In the genomic region with DNA sequence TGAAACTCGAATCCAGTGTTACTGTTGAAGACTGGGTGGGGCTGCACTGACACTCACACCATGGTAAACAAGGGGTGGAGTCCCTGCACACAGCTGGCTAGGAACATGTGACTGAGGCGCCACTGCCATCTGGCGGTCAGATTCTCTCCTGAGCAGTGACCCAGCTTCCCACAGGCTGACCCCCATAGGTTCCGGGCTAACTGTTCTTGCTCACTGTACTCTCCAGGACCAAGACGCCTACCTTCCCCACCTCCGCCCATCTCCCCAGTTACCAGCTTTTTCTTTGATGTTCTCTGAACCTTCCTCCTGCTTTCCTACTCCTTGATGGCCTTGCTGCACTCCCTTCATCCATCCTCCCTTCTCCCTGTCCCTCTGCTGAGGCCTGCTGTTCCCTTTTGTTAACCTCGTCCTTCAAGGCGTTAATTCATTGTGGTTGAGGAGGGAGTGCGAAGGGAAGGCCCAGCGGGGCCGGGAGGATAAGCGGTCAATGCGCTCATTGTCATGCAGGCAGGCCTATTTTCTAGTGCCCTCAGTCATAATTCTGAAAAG, we compare ENCODE assay signal across 1 cellular context.
TF ChIP-seq lines count a peak whose summit lies in the region.

No MANE protein-coding gene starts in this region.

TF ChIP-seq in WTC11, 78 proteins besides CTCF, POLR2A, EP300 and RAD21 (continued from another document and continues in another):
- TF ChIP-seq, protein P1, sequence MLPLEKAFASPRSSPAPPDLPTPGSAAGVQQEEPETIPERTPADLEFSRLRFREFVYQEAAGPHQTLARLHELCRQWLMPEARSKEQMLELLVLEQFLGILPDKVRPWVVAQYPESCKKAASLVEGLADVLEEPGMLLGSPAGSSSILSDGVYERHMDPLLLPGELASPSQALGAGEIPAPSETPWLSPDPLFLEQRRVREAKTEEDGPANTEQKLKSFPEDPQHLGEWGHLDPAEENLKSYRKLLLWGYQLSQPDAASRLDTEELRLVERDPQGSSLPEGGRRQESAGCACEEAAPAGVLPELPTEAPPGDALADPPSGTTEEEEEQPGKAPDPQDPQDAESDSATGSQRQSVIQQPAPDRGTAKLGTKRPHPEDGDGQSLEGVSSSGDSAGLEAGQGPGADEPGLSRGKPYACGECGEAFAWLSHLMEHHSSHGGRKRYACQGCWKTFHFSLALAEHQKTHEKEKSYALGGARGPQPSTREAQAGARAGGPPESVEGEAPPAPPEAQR (CRISPR knock-in tag; IDR thresholded peaks at IDR 0.05): no peak
- TF ChIP-seq, protein P2, sequence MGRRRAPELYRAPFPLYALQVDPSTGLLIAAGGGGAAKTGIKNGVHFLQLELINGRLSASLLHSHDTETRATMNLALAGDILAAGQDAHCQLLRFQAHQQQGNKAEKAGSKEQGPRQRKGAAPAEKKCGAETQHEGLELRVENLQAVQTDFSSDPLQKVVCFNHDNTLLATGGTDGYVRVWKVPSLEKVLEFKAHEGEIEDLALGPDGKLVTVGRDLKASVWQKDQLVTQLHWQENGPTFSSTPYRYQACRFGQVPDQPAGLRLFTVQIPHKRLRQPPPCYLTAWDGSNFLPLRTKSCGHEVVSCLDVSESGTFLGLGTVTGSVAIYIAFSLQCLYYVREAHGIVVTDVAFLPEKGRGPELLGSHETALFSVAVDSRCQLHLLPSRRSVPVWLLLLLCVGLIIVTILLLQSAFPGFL (CRISPR knock-in tag; IDR thresholded peaks at IDR 0.05; ENCODE audit: borderline replicate concordance): no peak
- TF ChIP-seq, protein P3, sequence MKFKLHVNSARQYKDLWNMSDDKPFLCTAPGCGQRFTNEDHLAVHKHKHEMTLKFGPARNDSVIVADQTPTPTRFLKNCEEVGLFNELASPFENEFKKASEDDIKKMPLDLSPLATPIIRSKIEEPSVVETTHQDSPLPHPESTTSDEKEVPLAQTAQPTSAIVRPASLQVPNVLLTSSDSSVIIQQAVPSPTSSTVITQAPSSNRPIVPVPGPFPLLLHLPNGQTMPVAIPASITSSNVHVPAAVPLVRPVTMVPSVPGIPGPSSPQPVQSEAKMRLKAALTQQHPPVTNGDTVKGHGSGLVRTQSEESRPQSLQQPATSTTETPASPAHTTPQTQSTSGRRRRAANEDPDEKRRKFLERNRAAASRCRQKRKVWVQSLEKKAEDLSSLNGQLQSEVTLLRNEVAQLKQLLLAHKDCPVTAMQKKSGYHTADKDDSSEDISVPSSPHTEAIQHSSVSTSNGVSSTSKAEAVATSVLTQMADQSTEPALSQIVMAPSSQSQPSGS (CRISPR knock-in tag; IDR thresholded peaks at IDR 0.05; ENCODE audit: borderline replicate concordance, low read depth): no peak
- no peak for TF ChIP-seq ZNF396 (CRISPR knock-in tag; IDR thresholded peaks at IDR 0.05; ENCODE audit: borderline replicate concordance)
- TF ChIP-seq, protein P4, sequence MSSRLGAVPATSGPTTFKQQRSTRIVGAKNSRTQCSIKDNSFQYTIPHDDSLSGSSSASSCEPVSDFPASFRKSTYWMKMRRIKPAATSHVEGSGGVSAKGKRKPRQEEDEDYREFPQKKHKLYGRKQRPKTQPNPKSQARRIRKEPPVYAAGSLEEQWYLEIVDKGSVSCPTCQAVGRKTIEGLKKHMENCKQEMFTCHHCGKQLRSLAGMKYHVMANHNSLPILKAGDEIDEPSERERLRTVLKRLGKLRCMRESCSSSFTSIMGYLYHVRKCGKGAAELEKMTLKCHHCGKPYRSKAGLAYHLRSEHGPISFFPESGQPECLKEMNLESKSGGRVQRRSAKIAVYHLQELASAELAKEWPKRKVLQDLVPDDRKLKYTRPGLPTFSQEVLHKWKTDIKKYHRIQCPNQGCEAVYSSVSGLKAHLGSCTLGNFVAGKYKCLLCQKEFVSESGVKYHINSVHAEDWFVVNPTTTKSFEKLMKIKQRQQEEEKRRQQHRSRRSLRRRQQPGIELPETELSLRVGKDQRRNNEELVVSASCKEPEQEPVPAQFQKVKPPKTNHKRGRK (CRISPR knock-in tag; IDR thresholded peaks at IDR 0.05; ENCODE audit: borderline replicate concordance): no peak
- TF ChIP-seq SMAD3 (CRISPR knock-in tag; IDR thresholded peaks at IDR 0.05; ENCODE audit: borderline replicate concordance): no peak
- TF ChIP-seq, protein P5, sequence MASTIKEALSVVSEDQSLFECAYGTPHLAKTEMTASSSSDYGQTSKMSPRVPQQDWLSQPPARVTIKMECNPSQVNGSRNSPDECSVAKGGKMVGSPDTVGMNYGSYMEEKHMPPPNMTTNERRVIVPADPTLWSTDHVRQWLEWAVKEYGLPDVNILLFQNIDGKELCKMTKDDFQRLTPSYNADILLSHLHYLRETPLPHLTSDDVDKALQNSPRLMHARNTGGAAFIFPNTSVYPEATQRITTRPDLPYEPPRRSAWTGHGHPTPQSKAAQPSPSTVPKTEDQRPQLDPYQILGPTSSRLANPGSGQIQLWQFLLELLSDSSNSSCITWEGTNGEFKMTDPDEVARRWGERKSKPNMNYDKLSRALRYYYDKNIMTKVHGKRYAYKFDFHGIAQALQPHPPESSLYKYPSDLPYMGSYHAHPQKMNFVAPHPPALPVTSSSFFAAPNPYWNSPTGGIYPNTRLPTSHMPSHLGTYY (CRISPR knock-in tag; IDR thresholded peaks at IDR 0.05): no peak
- TF ChIP-seq, protein P6, sequence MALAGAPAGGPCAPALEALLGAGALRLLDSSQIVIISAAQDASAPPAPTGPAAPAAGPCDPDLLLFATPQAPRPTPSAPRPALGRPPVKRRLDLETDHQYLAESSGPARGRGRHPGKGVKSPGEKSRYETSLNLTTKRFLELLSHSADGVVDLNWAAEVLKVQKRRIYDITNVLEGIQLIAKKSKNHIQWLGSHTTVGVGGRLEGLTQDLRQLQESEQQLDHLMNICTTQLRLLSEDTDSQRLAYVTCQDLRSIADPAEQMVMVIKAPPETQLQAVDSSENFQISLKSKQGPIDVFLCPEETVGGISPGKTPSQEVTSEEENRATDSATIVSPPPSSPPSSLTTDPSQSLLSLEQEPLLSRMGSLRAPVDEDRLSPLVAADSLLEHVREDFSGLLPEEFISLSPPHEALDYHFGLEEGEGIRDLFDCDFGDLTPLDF (CRISPR knock-in tag; IDR thresholded peaks at IDR 0.05): no peak
- no peak for TF ChIP-seq CBFB (CRISPR knock-in tag; IDR thresholded peaks at IDR 0.05; ENCODE audit: low read depth)
- TF ChIP-seq RORB (CRISPR knock-in tag; IDR thresholded peaks at IDR 0.05): no peak
- TF ChIP-seq, protein P7, sequence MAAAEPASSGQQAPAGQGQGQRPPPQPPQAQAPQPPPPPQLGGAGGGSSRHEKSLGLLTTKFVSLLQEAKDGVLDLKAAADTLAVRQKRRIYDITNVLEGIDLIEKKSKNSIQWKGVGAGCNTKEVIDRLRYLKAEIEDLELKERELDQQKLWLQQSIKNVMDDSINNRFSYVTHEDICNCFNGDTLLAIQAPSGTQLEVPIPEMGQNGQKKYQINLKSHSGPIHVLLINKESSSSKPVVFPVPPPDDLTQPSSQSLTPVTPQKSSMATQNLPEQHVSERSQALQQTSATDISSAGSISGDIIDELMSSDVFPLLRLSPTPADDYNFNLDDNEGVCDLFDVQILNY (CRISPR knock-in tag; IDR thresholded peaks at IDR 0.05): no peak
- TF ChIP-seq, protein P8, sequence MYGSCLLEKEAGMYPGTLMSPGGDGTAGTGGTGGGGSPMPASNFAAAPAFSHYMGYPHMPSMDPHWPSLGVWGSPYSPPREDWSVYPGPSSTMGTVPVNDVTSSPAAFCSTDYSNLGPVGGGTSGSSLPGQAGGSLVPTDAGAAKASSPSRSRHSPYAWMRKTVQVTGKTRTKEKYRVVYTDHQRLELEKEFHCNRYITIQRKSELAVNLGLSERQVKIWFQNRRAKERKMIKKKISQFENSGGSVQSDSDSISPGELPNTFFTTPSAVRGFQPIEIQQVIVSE (CRISPR knock-in tag; IDR thresholded peaks at IDR 0.05; ENCODE audit: borderline replicate concordance): no peak
- TF ChIP-seq IRF2 (CRISPR knock-in tag; IDR thresholded peaks at IDR 0.05; ENCODE audit: borderline replicate concordance, low read depth): no peak
- TF ChIP-seq, protein P9, sequence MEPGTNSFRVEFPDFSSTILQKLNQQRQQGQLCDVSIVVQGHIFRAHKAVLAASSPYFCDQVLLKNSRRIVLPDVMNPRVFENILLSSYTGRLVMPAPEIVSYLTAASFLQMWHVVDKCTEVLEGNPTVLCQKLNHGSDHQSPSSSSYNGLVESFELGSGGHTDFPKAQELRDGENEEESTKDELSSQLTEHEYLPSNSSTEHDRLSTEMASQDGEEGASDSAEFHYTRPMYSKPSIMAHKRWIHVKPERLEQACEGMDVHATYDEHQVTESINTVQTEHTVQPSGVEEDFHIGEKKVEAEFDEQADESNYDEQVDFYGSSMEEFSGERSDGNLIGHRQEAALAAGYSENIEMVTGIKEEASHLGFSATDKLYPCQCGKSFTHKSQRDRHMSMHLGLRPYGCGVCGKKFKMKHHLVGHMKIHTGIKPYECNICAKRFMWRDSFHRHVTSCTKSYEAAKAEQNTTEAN (CRISPR knock-in tag; IDR thresholded peaks at IDR 0.05): no peak
- TF ChIP-seq ZBTB21 (CRISPR knock-in tag; IDR thresholded peaks at IDR 0.05; ENCODE audit: borderline replicate concordance): no peak
- peak; percentile 14; the same call in 1 of the 2 replicates for TF ChIP-seq ETV6 (CRISPR knock-in tag; IDR thresholded peaks at IDR 0.05)
- TF ChIP-seq, protein P10, sequence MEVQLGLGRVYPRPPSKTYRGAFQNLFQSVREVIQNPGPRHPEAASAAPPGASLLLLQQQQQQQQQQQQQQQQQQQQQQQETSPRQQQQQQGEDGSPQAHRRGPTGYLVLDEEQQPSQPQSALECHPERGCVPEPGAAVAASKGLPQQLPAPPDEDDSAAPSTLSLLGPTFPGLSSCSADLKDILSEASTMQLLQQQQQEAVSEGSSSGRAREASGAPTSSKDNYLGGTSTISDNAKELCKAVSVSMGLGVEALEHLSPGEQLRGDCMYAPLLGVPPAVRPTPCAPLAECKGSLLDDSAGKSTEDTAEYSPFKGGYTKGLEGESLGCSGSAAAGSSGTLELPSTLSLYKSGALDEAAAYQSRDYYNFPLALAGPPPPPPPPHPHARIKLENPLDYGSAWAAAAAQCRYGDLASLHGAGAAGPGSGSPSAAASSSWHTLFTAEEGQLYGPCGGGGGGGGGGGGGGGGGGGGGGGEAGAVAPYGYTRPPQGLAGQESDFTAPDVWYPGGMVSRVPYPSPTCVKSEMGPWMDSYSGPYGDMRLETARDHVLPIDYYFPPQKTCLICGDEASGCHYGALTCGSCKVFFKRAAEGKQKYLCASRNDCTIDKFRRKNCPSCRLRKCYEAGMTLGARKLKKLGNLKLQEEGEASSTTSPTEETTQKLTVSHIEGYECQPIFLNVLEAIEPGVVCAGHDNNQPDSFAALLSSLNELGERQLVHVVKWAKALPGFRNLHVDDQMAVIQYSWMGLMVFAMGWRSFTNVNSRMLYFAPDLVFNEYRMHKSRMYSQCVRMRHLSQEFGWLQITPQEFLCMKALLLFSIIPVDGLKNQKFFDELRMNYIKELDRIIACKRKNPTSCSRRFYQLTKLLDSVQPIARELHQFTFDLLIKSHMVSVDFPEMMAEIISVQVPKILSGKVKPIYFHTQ (CRISPR knock-in tag; IDR thresholded peaks at IDR 0.05): no peak
- no peak for TF ChIP-seq NFATC4 (CRISPR knock-in tag; IDR thresholded peaks at IDR 0.05)
- TF ChIP-seq JAZF1 (CRISPR knock-in tag; IDR thresholded peaks at IDR 0.05): no peak
- TF ChIP-seq, protein P11, sequence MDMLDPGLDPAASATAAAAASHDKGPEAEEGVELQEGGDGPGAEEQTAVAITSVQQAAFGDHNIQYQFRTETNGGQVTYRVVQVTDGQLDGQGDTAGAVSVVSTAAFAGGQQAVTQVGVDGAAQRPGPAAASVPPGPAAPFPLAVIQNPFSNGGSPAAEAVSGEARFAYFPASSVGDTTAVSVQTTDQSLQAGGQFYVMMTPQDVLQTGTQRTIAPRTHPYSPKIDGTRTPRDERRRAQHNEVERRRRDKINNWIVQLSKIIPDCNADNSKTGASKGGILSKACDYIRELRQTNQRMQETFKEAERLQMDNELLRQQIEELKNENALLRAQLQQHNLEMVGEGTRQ (CRISPR knock-in tag; IDR thresholded peaks at IDR 0.05): peak; percentile 88
- TF ChIP-seq, protein P12, sequence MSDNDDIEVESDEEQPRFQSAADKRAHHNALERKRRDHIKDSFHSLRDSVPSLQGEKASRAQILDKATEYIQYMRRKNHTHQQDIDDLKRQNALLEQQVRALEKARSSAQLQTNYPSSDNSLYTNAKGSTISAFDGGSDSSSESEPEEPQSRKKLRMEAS (CRISPR knock-in tag; IDR thresholded peaks at IDR 0.05): peak; percentile 63
- TF ChIP-seq HMGA2 (CRISPR knock-in tag; IDR thresholded peaks at IDR 0.05): no peak
- TF ChIP-seq ZNF232 (CRISPR knock-in tag; IDR thresholded peaks at IDR 0.05): no peak
- no peak; the same call in 1 of the 2 replicates for TF ChIP-seq NFE2L1 (CRISPR knock-in tag; IDR thresholded peaks at IDR 0.05)
- TF ChIP-seq MXD4 (CRISPR knock-in tag; IDR thresholded peaks at IDR 0.05; ENCODE audit: borderline replicate concordance): no peak
- TF ChIP-seq FOXP1 (CRISPR knock-in tag; IDR thresholded peaks at IDR 0.05; ENCODE audit: borderline replicate concordance): no peak
- TF ChIP-seq, protein P13, sequence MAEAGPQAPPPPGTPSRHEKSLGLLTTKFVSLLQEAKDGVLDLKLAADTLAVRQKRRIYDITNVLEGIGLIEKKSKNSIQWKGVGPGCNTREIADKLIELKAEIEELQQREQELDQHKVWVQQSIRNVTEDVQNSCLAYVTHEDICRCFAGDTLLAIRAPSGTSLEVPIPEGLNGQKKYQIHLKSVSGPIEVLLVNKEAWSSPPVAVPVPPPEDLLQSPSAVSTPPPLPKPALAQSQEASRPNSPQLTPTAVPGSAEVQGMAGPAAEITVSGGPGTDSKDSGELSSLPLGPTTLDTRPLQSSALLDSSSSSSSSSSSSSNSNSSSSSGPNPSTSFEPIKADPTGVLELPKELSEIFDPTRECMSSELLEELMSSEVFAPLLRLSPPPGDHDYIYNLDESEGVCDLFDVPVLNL (CRISPR knock-in tag; IDR thresholded peaks at IDR 0.05; ENCODE audit: borderline replicate concordance, low read depth): no peak
- TF ChIP-seq, protein P14, sequence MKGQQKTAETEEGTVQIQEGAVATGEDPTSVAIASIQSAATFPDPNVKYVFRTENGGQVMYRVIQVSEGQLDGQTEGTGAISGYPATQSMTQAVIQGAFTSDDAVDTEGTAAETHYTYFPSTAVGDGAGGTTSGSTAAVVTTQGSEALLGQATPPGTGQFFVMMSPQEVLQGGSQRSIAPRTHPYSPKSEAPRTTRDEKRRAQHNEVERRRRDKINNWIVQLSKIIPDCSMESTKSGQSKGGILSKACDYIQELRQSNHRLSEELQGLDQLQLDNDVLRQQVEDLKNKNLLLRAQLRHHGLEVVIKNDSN (CRISPR knock-in tag; IDR thresholded peaks at IDR 0.05): peak; percentile 87
